In genomic region chr12:51891843-51892242, GRCh38 we compare ENCODE assay signal across 10 cellular contexts. TPM values are rescaled to one million over a fixed set of nuclear protein-coding genes. Genes with fewer than 3 reads are reported as not detected.
DNase-seq lines count a peak whose midpoint lies in the region; FAIRE-seq and TF ChIP-seq lines count a peak whose summit lies in the region.
"Had no signal": no experiment of that assay in that cellular context is flagged by ENCODE, and none has a peak within 500 bp of the region (broad histone marks: within the 10 kb centered on the region; RNA-seq: fewer than 3 reads in every experiment).

No MANE protein-coding gene starts in this region.

- DNase-seq in D721Med (ENCODE audit: insufficient read length, low spot score) (no peak), mammary epithelial cell (no peak), osteocyte (ENCODE audit: extremely low spot score, unreplicated experiment) (no peak), NCI-H69 (lab: John Stamatoyannopoulos, UW) (no peak), SK-N-DZ (ENCODE audit: low spot score) (no peak), NCI-H446 treated with DMSO at 0.1 percent for 48 hours (lab: John Stamatoyannopoulos, UW) (no peak)

- no peaks in the 10 kb centered on the region for H3K27me3 Mint-ChIP-seq in osteocyte (ENCODE audit: unreplicated experiment)

- no peak overlapping the region for H3K9ac ChIP-seq in mammary epithelial cell (ENCODE audit: insufficient read depth, low read length)

- H3K27me3 ChIP-seq in mammary epithelial cell (ENCODE audit: insufficient read depth, low read length): no peaks in the 10 kb centered on the region
- H3K27me3 ChIP-seq: SJSA1 had no signal

- no peak overlapping the region for H3K4me3 ChIP-seq in mammary epithelial cell (replicated peaks in 1 of 3; ENCODE audit: insufficient read depth in 1 of 3, low read depth in 2 of 3, low read length in 3 of 3)
- H3K4me3 ChIP-seq: SJSA1 had no signal

- intact Hi-C loops in mammary epithelial cell (cut with micrococcal nuclease): loop anchor here (10.0 kb wide), 1 partner anchor 233 kb away; no protein-coding TSS in a partner anchor

- no peaks in the 10 kb centered on the region for H3K36me3 ChIP-seq in mammary epithelial cell (ENCODE audit: insufficient read depth, low read length)
- H3K36me3 ChIP-seq: SJSA1 had no signal

- CTCF ChIA-PET in mammary epithelial cell (lab: Charles Lee; ENCODE audit: low non-redundant PET): interaction anchor here (0.6 kb wide), 1 partner anchor 818 kb away, joined by 3 read pairs; no protein-coding TSS in a partner anchor

- in situ Hi-C loops in mammary epithelial cell (cut with MboI; ENCODE audit: low sequenced_read_pairs in 2 of 2): no loop called here

- no peaks in the 10 kb centered on the region for H3K36me3 Mint-ChIP-seq in osteocyte (ENCODE audit: unreplicated experiment)

- no peaks in the 10 kb centered on the region for H3K79me2 ChIP-seq in mammary epithelial cell (ENCODE audit: insufficient read depth, low read length)

- no peak for FAIRE-seq in D721Med (lab: Jason Lieb, UNC)
- FAIRE-seq: GM12891 had no signal

- no peak overlapping the region for H3K27ac Mint-ChIP-seq in osteocyte (ENCODE audit: unreplicated experiment)

- no peak overlapping the region for H2AFZ ChIP-seq in mammary epithelial cell (ENCODE audit: low read depth, low read length)

- H3K9me3 Mint-ChIP-seq in osteocyte (ENCODE audit: unreplicated experiment): no peaks in the 10 kb centered on the region

- no peak overlapping the region for H3K4me2 ChIP-seq in mammary epithelial cell (ENCODE audit: insufficient read depth, low read depth, low read length)

- TF ChIP-seq RAD21 in Ishikawa (IDR thresholded peaks at IDR 0.05; ENCODE audit: low read depth): peak; percentile 33; the same call in 1 of the 2 replicates

- H3K9me3 ChIP-seq in mammary epithelial cell (replicated peaks; ENCODE audit: insufficient read depth, low read length): no peaks in the 10 kb centered on the region
- H3K9me3 ChIP-seq: SJSA1 had no signal

- H3K4me1 ChIP-seq in mammary epithelial cell (ENCODE audit: insufficient read depth, low read length): no peaks in the 10 kb centered on the region

- H4K20me1 ChIP-seq in mammary epithelial cell (ENCODE audit: insufficient read depth, low read length): no peaks in the 10 kb centered on the region

- dilution Hi-C loops in mammary epithelial cell (cut with HindIII; ENCODE audit: low sequenced_read_pairs): no loop called here

- TF ChIP-seq EP300 in Ishikawa (IDR thresholded peaks at IDR 0.05; ENCODE audit: borderline replicate concordance): no peak

- peaks cover 3% of the 10 kb centered on the region for H3K4me1 Mint-ChIP-seq in osteocyte (ENCODE audit: unreplicated experiment)

- H3K4me3 Mint-ChIP-seq in osteocyte (ENCODE audit: unreplicated experiment): no peak overlapping the region

- BruUV-seq in mammary epithelial cell (replicated peaks; lab: Mats Ljungman, UMichigan): no TSS peak

- TF ChIP-seq CTCF in D721Med (IDR thresholded peaks at IDR 0.05; ENCODE audit: insufficient read depth, missing control alignments) (peak; percentile 28), mammary epithelial cell (conservative IDR thresholded peaks at IDR 0.05 in 1 of 2, IDR thresholded peaks at IDR 0.05 in 1 of 2; ENCODE audit: extremely low read depth in 1 of 2, insufficient read depth in 1 of 2, low read depth in 1 of 2, low read length in 2 of 2) (peak; percentile 24 to 40), osteocyte (IDR thresholded peaks at IDR 0.05) (peak; percentile 55)

- no peak overlapping the region for H3K27ac ChIP-seq in mammary epithelial cell (ENCODE audit: insufficient read depth, low read depth, low read length)
- H3K27ac ChIP-seq: SJSA1 had no signal

TF ChIP-seq in Ishikawa, 13 proteins besides CTCF, POLR2A, EP300 and RAD21:
- TF ChIP-seq TAF1 (IDR thresholded peaks at IDR 0.05; ENCODE audit: low read depth) (no peak), EGR1 (IDR thresholded peaks at IDR 0.05) (no peak), TEAD4 (IDR thresholded peaks at IDR 0.05) (no peak), CEBPB (IDR thresholded peaks at IDR 0.05) (no peak), USF1 (IDR thresholded peaks at IDR 0.05) (no peak), YY1 (IDR thresholded peaks at IDR 0.05; ENCODE audit: low read depth) (no peak), NFIC (IDR thresholded peaks at IDR 0.05) (no peak), REST (IDR thresholded peaks at IDR 0.05; ENCODE audit: low read depth) (no peak), ZBTB7A (IDR thresholded peaks at IDR 0.05; ENCODE audit: low read depth) (no peak), FOXM1 (IDR thresholded peaks at IDR 0.05; ENCODE audit: borderline replicate concordance, low read depth) (no peak), CREB1 (IDR thresholded peaks at IDR 0.05; ENCODE audit: low read depth) (no peak), TCF12 (IDR thresholded peaks at IDR 0.05; ENCODE audit: low read depth) (no peak), MAX (IDR thresholded peaks at IDR 0.05) (no peak)

RNA-seq across cellular contexts. Expression of gene ANKRD33, which starts 3.9 kb away (rescaled TPM):
- total RNA-seq in mammary epithelial cell (not detected), osteocyte (not detected in 2 replicates)
- not detected for polyA plus RNA-seq in mammary epithelial cell
- not detected for polyA minus RNA-seq in mammary epithelial cell
- polyA plus RNA-seq in SK-N-DZ (2014; cell fraction: cytosol; rRNA removed): 0.15 TPM in 1 of 2 replicates, not detected in the other
- 0.27 TPM in 1 of 2 replicates, not detected in the other for polyA plus RNA-seq in SK-N-DZ (2014; cell fraction: nucleus; rRNA removed)
- total RNA-seq: esophagus mucosa, SJSA1 had no signal

RNA-seq across cellular contexts. Expression of gene ACVRL1, which starts 15.5 kb away (rescaled TPM):
- total RNA-seq in mammary epithelial cell: under 1 TPM in 1 of 2 donors, not detected in 1; 0.33 TPM
- not detected for polyA plus RNA-seq in mammary epithelial cell
- not detected for polyA minus RNA-seq in mammary epithelial cell
- not detected in 2 replicates for total RNA-seq in osteocyte
- polyA plus RNA-seq in SK-N-DZ (2014; cell fraction: cytosol; rRNA removed): 24.4 and 26.5 TPM in 2 replicates
- polyA plus RNA-seq in SK-N-DZ (2014; cell fraction: nucleus; rRNA removed): 25.3 and 33.4 TPM in 2 replicates

RNA-seq across cellular contexts. Expression of gene FIGNL2, which starts 43.3 kb away (rescaled TPM):
- total RNA-seq in mammary epithelial cell (under 1 TPM in 1 of 2 donors, not detected in 1; 0.50 TPM), osteocyte (0.08 TPM in 2 replicates)
- polyA plus RNA-seq in mammary epithelial cell: not detected
- polyA minus RNA-seq in mammary epithelial cell: not detected
- 4.9 and 6.4 TPM in 2 replicates for polyA plus RNA-seq in SK-N-DZ (2014; cell fraction: cytosol; rRNA removed)
- 6.0 and 7.1 TPM in 2 replicates for polyA plus RNA-seq in SK-N-DZ (2014; cell fraction: nucleus; rRNA removed)
- total RNA-seq: SJSA1 had no signal

RNA-seq across cellular contexts. Expression of gene ACVR1B, which starts 59.7 kb away (rescaled TPM):
- total RNA-seq in mammary epithelial cell (10 to 100 TPM; 13.7 to 19.6 TPM), osteocyte (15.2 and 15.8 TPM in 2 replicates)
- 10.8 TPM for polyA plus RNA-seq in mammary epithelial cell
- 13.8 TPM for polyA minus RNA-seq in mammary epithelial cell
- polyA plus RNA-seq in SK-N-DZ (2014; cell fraction: cytosol; rRNA removed): 23.8 and 24.9 TPM in 2 replicates
- polyA plus RNA-seq in SK-N-DZ (2014; cell fraction: nucleus; rRNA removed): 16.1 and 25.1 TPM in 2 replicates
